ENCODE assay signal across 10 cellular contexts in genomic region chr14:106694638-106695393, GRCh38.
DNase-seq lines count a peak whose midpoint lies in the region; ATAC-seq and TF ChIP-seq lines count a peak whose summit lies in the region.
"Had no signal": no experiment of that assay in that cellular context is flagged by ENCODE, and none has a peak within 500 bp of the region (broad histone marks: within the 10 kb centered on the region; RNA-seq: fewer than 3 reads in every experiment).

No MANE protein-coding gene starts in this region.

- no peaks in the 10 kb centered on the region for H3K79me2 ChIP-seq in OCI-LY7 (ENCODE audit: insufficient read depth, low read depth, low read length)

- peak; percentile 40; the same call in 1 of the 2 replicates for TF ChIP-seq CTCF in OCI-LY7 (conservative IDR thresholded peaks at IDR 0.05; ENCODE audit: low read length)

- ATAC-seq in activated T-helper 17 cell treated with anti-CD3 and anti-CD28 coated beads, Interleukin-2, amount 50 U/mL, for 72 hours (replicated peaks) = peak; percentile 71
- ATAC-seq in HG02870 (IDR thresholded peaks at IDR 0.05; ENCODE audit: unreplicated experiment) (no peak), HG03469 (IDR thresholded peaks at IDR 0.05; ENCODE audit: unreplicated experiment) (no peak)

- H3K27ac ChIP-seq in OCI-LY7 (ENCODE audit: low read depth, low read length, poor library complexity, severe bottlenecking) = no peak overlapping the region
- H3K27ac ChIP-seq: BLaER1, SK-N-MC had no signal

- peaks cover 6% of the 10 kb centered on the region for H3K4me1 Mint-ChIP-seq in activated T-helper 17 cell treated with anti-CD3 and anti-CD28 coated beads, Interleukin-2, amount 50 U/mL, for 72 hours

- peaks cover 10% of the 10 kb centered on the region for H3K4me1 ChIP-seq in OCI-LY7 (ENCODE audit: insufficient read depth, low read length, poor library complexity, severe bottlenecking)

- H3K36me3 ChIP-seq in OCI-LY7 (ENCODE audit: insufficient read depth, low read length) = no peaks in the 10 kb centered on the region; the same call in 1 of the 2 replicates
- H3K36me3 ChIP-seq: BLaER1 had no signal

- no peak overlapping the region for H3K4me3 ChIP-seq in OCI-LY7 (ENCODE audit: low read depth, low read length, poor library complexity, severe bottlenecking)
- H3K4me3 ChIP-seq: BLaER1, SK-N-MC had no signal

- H3K27ac Mint-ChIP-seq in activated T-helper 17 cell treated with anti-CD3 and anti-CD28 coated beads, Interleukin-2, amount 50 U/mL, for 72 hours = no peak overlapping the region

- no peaks in the 10 kb centered on the region for H3K36me3 Mint-ChIP-seq in activated T-helper 17 cell treated with anti-CD3 and anti-CD28 coated beads, Interleukin-2, amount 50 U/mL, for 72 hours (ENCODE audit: low read depth)

- POLR2A ChIA-PET in OCI-LY7 (lab: Charles Lee) = no interaction called here

- H3K27me3 Mint-ChIP-seq in activated T-helper 17 cell treated with anti-CD3 and anti-CD28 coated beads, Interleukin-2, amount 50 U/mL, for 72 hours = no peaks in the 10 kb centered on the region

- H3K9me3 Mint-ChIP-seq in activated T-helper 17 cell treated with anti-CD3 and anti-CD28 coated beads, Interleukin-2, amount 50 U/mL, for 72 hours = no peaks in the 10 kb centered on the region

- DNase-seq in SIG-M5 treated with dmso at 0.1 percent for 504 hours (lab: John Stamatoyannopoulos, UW; ENCODE audit: unreplicated experiment) = peak; percentile 16
- DNase-seq in SIG-M5 (lab: John Stamatoyannopoulos, UW) = no peak
- no peak for DNase-seq in OCI-LY7 (ENCODE audit: low spot score)
- peak; percentile 78 to 82 for DNase-seq in stimulated activated CD4-positive, alpha-beta T cell treated with anti-CD3 and anti-CD28 coated beads, Interleukin-2, amount 100 ng/mL, for 24 hours
- DNase-seq in hippocampal formation (lab: John Stamatoyannopoulos, UW) = no peak

- H2AFZ ChIP-seq in OCI-LY7 (ENCODE audit: low read length) = no peak overlapping the region

- H3K9me3 ChIP-seq in OCI-LY7 (ENCODE audit: low read length) = peaks cover 9% of the 10 kb centered on the region; the same call in 1 of the 2 replicates
- H3K9me3 ChIP-seq: BLaER1 had no signal

- no peaks in the 10 kb centered on the region for H3K9me2 ChIP-seq in OCI-LY7 (ENCODE audit: insufficient read depth, low read length)

- H3K4me2 ChIP-seq in OCI-LY7 (ENCODE audit: low read length) = no peak overlapping the region
- H3K4me2 ChIP-seq: BLaER1 had no signal

- CTCF ChIA-PET in OCI-LY7 (lab: Charles Lee; ENCODE audit: unreplicated experiment) = no interaction called here

- H4K20me1 ChIP-seq in OCI-LY7 (ENCODE audit: insufficient read depth, low read length) = no peaks in the 10 kb centered on the region
- H4K20me1 ChIP-seq: BLaER1 had no signal

- H3K4me3 Mint-ChIP-seq in activated T-helper 17 cell treated with anti-CD3 and anti-CD28 coated beads, Interleukin-2, amount 50 U/mL, for 72 hours = peak overlapping the region; percentile 60

- intact Hi-C loops in OCI-LY7 (cut with micrococcal nuclease; ENCODE audit: unreplicated experiment) = no loop called here

- no TSS peak for BruUV-seq in OCI-LY7 (replicated peaks; lab: Mats Ljungman, UMichigan)

Comparison
In these comparisons a context has a peak if more than half of its experiments do, and no peak if none do; other contexts are left out.
1. DNase-seq: peak in SIG-M5 treated with dmso at 0.1 percent for 504 hours (single experiment) and stimulated activated CD4-positive, alpha-beta T cell treated with anti-CD3 and anti-CD28 coated beads, Interleukin-2, amount 100 ng/mL, for 24 hours (2 of 2); none in SIG-M5 (single experiment), OCI-LY7 (single experiment) and hippocampal formation (0 of 2).